ENCODE assay signal across 9 cellular contexts in genomic region chr13:77565635-77566034, GRCh38. TPM values are rescaled to one million over a fixed set of nuclear protein-coding genes. Genes with fewer than 3 reads are reported as not detected.
DNase-seq lines count a peak whose midpoint lies in the region; ATAC-seq and TF ChIP-seq lines count a peak whose summit lies in the region.
"Had no signal": no experiment of that assay in that cellular context is flagged by ENCODE, and none has a peak within 500 bp of the region (broad histone marks: within the 10 kb centered on the region; RNA-seq: fewer than 3 reads in every experiment).

No MANE protein-coding gene starts in this region.

- H3K27me3 ChIP-seq in BJ (ENCODE audit: control insufficient read depth, insufficient read depth, low read length) (no peaks in the 10 kb centered on the region), PC-9 (ENCODE audit: insufficient read depth, low read depth) (no peaks in the 10 kb centered on the region), fibroblast of lung (ENCODE audit: control insufficient read depth, insufficient read depth, low read length) (no peaks in the 10 kb centered on the region), colonic mucosa (no peaks in the 10 kb centered on the region)
- H3K27me3 ChIP-seq: upper lobe of left lung had no signal

- H3K27ac ChIP-seq in PC-9 (no peak overlapping the region), fibroblast of lung (ENCODE audit: insufficient read depth, low read length) (no peak overlapping the region), colonic mucosa (no peak overlapping the region)
- H3K27ac ChIP-seq: upper lobe of left lung had no signal

- no peaks in the 10 kb centered on the region for H3K79me2 ChIP-seq in PC-9 (ENCODE audit: low read depth)
- H3K79me2 ChIP-seq in fibroblast of lung (ENCODE audit: control insufficient read depth, insufficient read depth, low read length) = no peaks in the 10 kb centered on the region

- H3K4me3 Mint-ChIP-seq in natural killer cell treated with Interleukin-12 subunit alpha and Interleukin-12 subunit beta and Interleukin-15 and Interleukin-18, amount 100 ng/mL, for 72 hours = no peak overlapping the region

- H3F3A ChIP-seq in PC-9 (ENCODE audit: insufficient read depth, low read depth) = no peaks in the 10 kb centered on the region; the same call in 1 of the 2 replicates

- H3K4me1 ChIP-seq in PC-9 (replicated peaks; ENCODE audit: insufficient read depth) (no peaks in the 10 kb centered on the region; the same call in 1 of the 2 replicates), fibroblast of lung (ENCODE audit: control insufficient read depth, extremely low read depth, insufficient read depth, low read length) (no peaks in the 10 kb centered on the region), colonic mucosa (no peaks in the 10 kb centered on the region)
- H3K4me1 ChIP-seq: upper lobe of left lung had no signal

- H3K4me3 ChIP-seq in BJ (ENCODE audit: low read depth, low read length) (no peak overlapping the region), PC-9 (no peak overlapping the region), fibroblast of lung (replicated peaks in 1 of 4; ENCODE audit: control extremely low read depth in 1 of 4, insufficient read depth in 1 of 4, low read depth in 3 of 4, low read length in 4 of 4) (no peak overlapping the region), retinal pigment epithelial cell (ENCODE audit: low read length) (no peak overlapping the region), colonic mucosa (no peak overlapping the region)
- H3K4me3 ChIP-seq: upper lobe of left lung had no signal

- no peaks in the 10 kb centered on the region for H3K4me1 Mint-ChIP-seq in natural killer cell treated with Interleukin-12 subunit alpha and Interleukin-12 subunit beta and Interleukin-15 and Interleukin-18, amount 100 ng/mL, for 72 hours (ENCODE audit: low read depth in 2 of 2)

- POLR2A ChIA-PET in BJ (lab: Charles Lee) (no interaction called here), PC-9 (lab: Charles Lee; ENCODE audit: unreplicated experiment) (no interaction called here)

- CTCF ChIA-PET in BJ (lab: Yijun Ruan, JAX) (interaction anchor here (0.8 to 1.0 kb wide), 3 partner anchors 10 to 88 kb away, joined by 3 to 4 read pairs (median 3); no protein-coding TSS in a partner anchor), PC-9 (lab: Charles Lee) (interaction anchor here (0.6 to 2.0 kb wide), 5 partner anchors 21 to 175 kb away, joined by 3 to 12 read pairs (median 4); no protein-coding TSS in a partner anchor)

- no peaks in the 10 kb centered on the region for H3K9me2 ChIP-seq in PC-9 (ENCODE audit: insufficient read depth)

- H3K9me3 Mint-ChIP-seq in natural killer cell treated with Interleukin-12 subunit alpha and Interleukin-12 subunit beta and Interleukin-15 and Interleukin-18, amount 100 ng/mL, for 72 hours = no peaks in the 10 kb centered on the region

- no peak for DNase-seq in BJ (ENCODE audit: low read depth)
- peak in 1 of 2 experiments; percentile 50 for DNase-seq in PC-9
- peak; percentile 23 to 52 for DNase-seq in fibroblast of lung (ENCODE audit: low read depth in 2 of 2)
- DNase-seq in retinal pigment epithelial cell (ENCODE audit: low read depth) = no peak
- DNase-seq in colonic mucosa = no peak
- no peak for DNase-seq in natural killer cell treated with Interleukin-12 subunit alpha and Interleukin-12 subunit beta and Interleukin-15 and Interleukin-18, amount 100 ng/mL, for 72 hours (ENCODE audit: low spot score)
- DNase-seq: upper lobe of left lung had no signal

- H3K9ac ChIP-seq in fibroblast of lung (ENCODE audit: insufficient read depth, low read length) = no peak overlapping the region
- H3K9ac ChIP-seq in colonic mucosa (ENCODE audit: low read depth in 2 of 2, low read length in 2 of 2) = no peak overlapping the region

- no TSS peak for BruUV-seq in PC-9 (replicated peaks; lab: Mats Ljungman, UMichigan)

- H3K36me3 ChIP-seq in BJ (ENCODE audit: control insufficient read depth, insufficient read depth, low read length) (no peaks in the 10 kb centered on the region), PC-9 (ENCODE audit: low read depth) (0 out of 2 replicates have a peak, but pooled peaks cover 5% of the 10 kb centered on the region), fibroblast of lung (ENCODE audit: control insufficient read depth, insufficient read depth, low read length) (no peaks in the 10 kb centered on the region), colonic mucosa (no peaks in the 10 kb centered on the region)
- H3K36me3 ChIP-seq: upper lobe of left lung had no signal

- H3K27me3 Mint-ChIP-seq in natural killer cell treated with Interleukin-12 subunit alpha and Interleukin-12 subunit beta and Interleukin-15 and Interleukin-18, amount 100 ng/mL, for 72 hours = peaks cover 7 to 20% of the 10 kb centered on the region in 2 donors

- TF ChIP-seq CTCF in BJ (IDR thresholded peaks at IDR 0.05; ENCODE audit: insufficient read depth, low read depth, low read length) (peak; percentile 43), PC-9 (conservative IDR thresholded peaks at IDR 0.05) (peak; percentile 81), fibroblast of lung (conservative IDR thresholded peaks at IDR 0.05 in 1 of 2, IDR thresholded peaks at IDR 0.05 in 1 of 2; ENCODE audit: low read depth in 1 of 2, low read length in 2 of 2) (peak; percentile 46 to 59), retinal pigment epithelial cell (conservative IDR thresholded peaks at IDR 0.05; ENCODE audit: low read depth, low read length) (peak; percentile 62), colonic mucosa (IDR thresholded peaks at IDR 0.05) (no peak)

- intact Hi-C loops in PC-9 (cut with micrococcal nuclease; ENCODE audit: unreplicated experiment) (loop anchor here (1.0 to 2.0 kb wide), 4 partner anchors 57 to 236 kb away; no protein-coding TSS in a partner anchor), colonic mucosa (cut with DNase I) (no loop called here)

- H3K9me3 ChIP-seq in PC-9 (ENCODE audit: insufficient read depth, low read depth) (no peaks in the 10 kb centered on the region), fibroblast of lung (ENCODE audit: control insufficient read depth, insufficient read depth, low read depth, low read length) (no peaks in the 10 kb centered on the region), colonic mucosa (no peaks in the 10 kb centered on the region)
- H3K9me3 ChIP-seq: upper lobe of left lung had no signal

- no peaks in the 10 kb centered on the region for H4K20me1 ChIP-seq in PC-9 (ENCODE audit: insufficient read depth)
- H4K20me1 ChIP-seq in fibroblast of lung (ENCODE audit: control insufficient read depth, extremely low read depth, insufficient read depth, low read length) = no peaks in the 10 kb centered on the region

- ATAC-seq in GM18907 (IDR thresholded peaks at IDR 0.05; ENCODE audit: unreplicated experiment) (peak; percentile 77), HG03565 (IDR thresholded peaks at IDR 0.05; ENCODE audit: unreplicated experiment) (peak; percentile 83)
- no peak for ATAC-seq in natural killer cell treated with Interleukin-12 subunit alpha and Interleukin-12 subunit beta and Interleukin-15 and Interleukin-18, amount 100 ng/mL, for 72 hours

- H3K4me2 ChIP-seq in PC-9 (no peak overlapping the region), fibroblast of lung (ENCODE audit: extremely low read depth, insufficient read depth, low read length) (no peak overlapping the region)

- H3K36me3 Mint-ChIP-seq in natural killer cell treated with Interleukin-12 subunit alpha and Interleukin-12 subunit beta and Interleukin-15 and Interleukin-18, amount 100 ng/mL, for 72 hours = no peaks in the 10 kb centered on the region

- no peak overlapping the region for H3K27ac Mint-ChIP-seq in natural killer cell treated with Interleukin-12 subunit alpha and Interleukin-12 subunit beta and Interleukin-15 and Interleukin-18, amount 100 ng/mL, for 72 hours

- H2AFZ ChIP-seq in PC-9 (no peak overlapping the region), fibroblast of lung (ENCODE audit: low read length) (no peak overlapping the region)

RNA-seq across cellular contexts. Expression of gene SCEL, which starts 30.1 kb away (rescaled TPM):
- polyA plus RNA-seq in BJ (2011; rRNA removed) (not detected in 2 replicates), fibroblast of lung (not detected in 2 replicates)
- polyA minus RNA-seq in BJ (2011; rRNA and poly(A)+ RNA removed) = not detected in 2 replicates
- total RNA-seq in PC-9 (2021) (19.5 and 32.5 TPM in 2 replicates), fibroblast of lung (not detected in 2 replicates), colonic mucosa (1 to 10 TPM; 2.2 to 2.3 TPM)
- not detected in 2 replicates for polyA plus RNA-seq in fibroblast of lung (2012)
- polyA minus RNA-seq in fibroblast of lung (ENCODE audit: low replicate concordance) = not detected in 2 replicates
- total RNA-seq in natural killer cell treated with Interleukin-12 subunit alpha and Interleukin-12 subunit beta and Interleukin-15 and Interleukin-18, amount 100 ng/mL, for 72 hours = not detected

Comparison
In these comparisons a context has a peak if more than half of its experiments do, and no peak if none do; other contexts are left out.
1. DNase-seq: peak in fibroblast of lung (2 of 2); none in BJ (single experiment), retinal pigment epithelial cell (single experiment), colonic mucosa (single experiment) and natural killer cell treated with Interleukin-12 subunit alpha and Interleukin-12 subunit beta and Interleukin-15 and Interleukin-18, amount 100 ng/mL, for 72 hours (single experiment).
2. ATAC-seq: peak in GM18907 (single experiment) and HG03565 (single experiment); none in natural killer cell treated with Interleukin-12 subunit alpha and Interleukin-12 subunit beta and Interleukin-15 and Interleukin-18, amount 100 ng/mL, for 72 hours (0 of 2).